8 cellular contexts compared by ENCODE assay signal in the genomic region with DNA sequence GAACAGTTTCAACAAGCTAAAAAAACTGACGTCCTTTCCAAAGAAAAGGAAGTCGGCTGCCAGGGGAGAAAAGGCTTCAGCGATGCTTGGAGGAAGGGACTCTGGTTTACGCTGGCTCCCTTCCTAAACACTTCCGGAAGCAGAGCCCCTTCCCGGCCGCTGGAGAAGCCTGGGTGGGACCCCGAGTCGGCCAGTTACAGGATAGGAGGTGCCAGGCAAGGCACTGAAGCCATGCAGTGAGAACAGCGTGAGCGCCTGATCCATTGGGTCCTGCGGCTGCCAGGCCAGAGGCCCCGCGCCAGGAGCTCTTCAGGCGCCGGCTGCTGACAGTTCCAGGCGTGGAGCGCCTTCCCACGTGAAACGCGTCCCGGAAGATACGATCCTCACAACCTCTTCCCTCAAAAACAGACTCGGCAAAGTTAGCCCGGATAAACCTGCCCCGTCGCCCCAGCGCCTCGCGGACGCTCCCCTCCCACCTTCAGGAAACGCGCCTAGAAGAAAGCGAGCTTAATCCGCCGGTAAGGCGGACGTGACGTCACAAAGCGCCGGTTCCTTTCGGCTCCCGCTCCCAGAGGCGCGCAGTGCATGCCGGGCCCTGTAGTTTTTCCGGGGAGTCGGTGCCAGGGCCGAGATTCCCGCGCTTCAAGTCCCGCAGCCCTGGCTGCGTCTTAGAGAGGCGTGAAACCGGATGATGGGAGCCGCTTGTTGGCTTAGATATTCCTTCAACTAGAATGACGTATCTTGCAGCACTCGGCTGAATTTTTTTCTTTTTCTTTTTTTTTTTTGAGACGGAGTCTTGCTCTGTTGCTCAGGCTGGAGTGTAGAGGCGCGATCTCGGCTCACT. TPM values are rescaled to one million over a fixed set of nuclear protein-coding genes. Genes with fewer than 3 reads are reported as not detected.
A peak's percentile ranks its signal among the peaks of the same experiment; 100 is the strongest.
DNase-seq lines count a peak whose midpoint lies in the region; ATAC-seq and TF ChIP-seq lines count a peak whose summit lies in the region.

A gene with protein sequence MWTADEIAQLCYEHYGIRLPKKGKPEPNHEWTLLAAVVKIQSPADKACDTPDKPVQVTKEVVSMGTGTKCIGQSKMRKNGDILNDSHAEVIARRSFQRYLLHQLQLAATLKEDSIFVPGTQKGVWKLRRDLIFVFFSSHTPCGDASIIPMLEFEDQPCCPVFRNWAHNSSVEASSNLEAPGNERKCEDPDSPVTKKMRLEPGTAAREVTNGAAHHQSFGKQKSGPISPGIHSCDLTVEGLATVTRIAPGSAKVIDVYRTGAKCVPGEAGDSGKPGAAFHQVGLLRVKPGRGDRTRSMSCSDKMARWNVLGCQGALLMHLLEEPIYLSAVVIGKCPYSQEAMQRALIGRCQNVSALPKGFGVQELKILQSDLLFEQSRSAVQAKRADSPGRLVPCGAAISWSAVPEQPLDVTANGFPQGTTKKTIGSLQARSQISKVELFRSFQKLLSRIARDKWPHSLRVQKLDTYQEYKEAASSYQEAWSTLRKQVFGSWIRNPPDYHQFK (minus strand): TSS at position 520 of the 844 bp plus-strand sequence. CDS start 2,482 bp downstream, outside the sequence.

- H3K36me3 ChIP-seq in PC-3 (ENCODE audit: low read depth, low read length), result peaks cover 18% of the 10 kb centered on the region

- CTCF ChIA-PET in PC-3 (lab: Charles Lee), result no interaction called here

- H2AFZ ChIP-seq in PC-3 (ENCODE audit: low read length), result peak within 1 kb of the TSS; percentile 83

- H3K27ac ChIP-seq in PC-3 (ENCODE audit: low read length) (peak within 1 kb of the TSS; percentile 68), epithelial cell of prostate (peak within 1 kb of the TSS; percentile 83)

- H4K20me1 ChIP-seq in PC-3 (ENCODE audit: low read length), result no peaks in the 10 kb centered on the region

- BruUV-seq in PC-3 (replicated peaks; lab: Mats Ljungman, UMichigan), result TSS peak; percentile 78

- H3F3A ChIP-seq in PC-3 (ENCODE audit: low read length, unreplicated experiment), result no peaks in the 10 kb centered on the region

- 0 out of 2 replicates have a peak, but pooled peaks have one; percentile 18 for TF ChIP-seq EP300 in Ishikawa (IDR thresholded peaks at IDR 0.05; ENCODE audit: borderline replicate concordance)

- H3K4me1 ChIP-seq in PC-3 (ENCODE audit: insufficient read depth, low read length), result peaks cover 11% of the 10 kb centered on the region; the same call in 1 of the 2 replicates

- no peaks in the 10 kb centered on the region for H3K27me3 ChIP-seq in PC-3 (ENCODE audit: low read length)

- no peaks in the 10 kb centered on the region for H3K9me2 ChIP-seq in PC-3 (replicated peaks; ENCODE audit: low read length)

- no peak for TF ChIP-seq CTCF in PC-3 (conservative IDR thresholded peaks at IDR 0.05; ENCODE audit: low read depth, low read length)

- peak within 1 kb of the TSS; percentile 97 for H3K9ac ChIP-seq in PC-3 (ENCODE audit: low read length)

- ATAC-seq in GM21576 (IDR thresholded peaks at IDR 0.05; ENCODE audit: unreplicated experiment), result peak; percentile 93
- peak; percentile 94 for ATAC-seq in PC-3

- peak within 1 kb of the TSS; percentile 99 for H3K4me2 ChIP-seq in PC-3 (ENCODE audit: low read length)

- peak; percentile 96 for DNase-seq in DMS114 treated with DMSO at 0.1 percent for 48 hours (lab: John Stamatoyannopoulos, UW; ENCODE audit: unreplicated experiment)
- peak; percentile 96 for DNase-seq in PC-3
- peak; percentile 95 for DNase-seq in activated T-cell treated with anti-CD3 and anti-CD28 coated beads for 48 hours (ENCODE audit: low read depth)
- peak; percentile 92 for DNase-seq in epithelial cell of prostate (ENCODE audit: low read depth, low spot score)
- peak; percentile 98 for DNase-seq in mucosa of gallbladder (ENCODE audit: low spot score)
- DNase-seq in stimulated activated CD8-positive, alpha-beta memory T cell treated with anti-CD3 and anti-CD28 coated beads, Interleukin-4, amount 100 ng/mL, for 4 hours (ENCODE audit: low read depth in 2 of 2, low spot score in 1 of 2), result peak; percentile 92 to 93

- intact Hi-C loops in PC-3 (cut with micrococcal nuclease), result loop anchor here (2.0 to 5.0 kb wide), 3 partner anchors 24 to 161 kb away; a partner anchor contains a TSS

- POLR2A ChIA-PET in PC-3 (lab: Charles Lee; ENCODE audit: unreplicated experiment), result interaction anchor here (0.6 to 1.4 kb wide), 5 partner anchors 9 to 597 kb away, joined by 3 to 9 read pairs (median 6); a partner anchor contains a TSS

- no peaks in the 10 kb centered on the region for H3K9me3 ChIP-seq in PC-3 (ENCODE audit: low read length)

- TF ChIP-seq RAD21 in Ishikawa (IDR thresholded peaks at IDR 0.05; ENCODE audit: low read depth), result no peak

- peak within 1 kb of the TSS; percentile 96 for H3K4me3 ChIP-seq in PC-3 (ENCODE audit: low read length)

- peaks cover 14% of the 10 kb centered on the region for H3K79me2 ChIP-seq in PC-3 (ENCODE audit: low read length)

TF ChIP-seq in Ishikawa, 13 proteins besides CTCF, POLR2A, EP300 and RAD21:
- TF ChIP-seq, protein P1, sequence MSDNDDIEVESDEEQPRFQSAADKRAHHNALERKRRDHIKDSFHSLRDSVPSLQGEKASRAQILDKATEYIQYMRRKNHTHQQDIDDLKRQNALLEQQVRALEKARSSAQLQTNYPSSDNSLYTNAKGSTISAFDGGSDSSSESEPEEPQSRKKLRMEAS (IDR thresholded peaks at IDR 0.05), result peak; percentile 93
- TF ChIP-seq CREB1 (IDR thresholded peaks at IDR 0.05; ENCODE audit: low read depth), result peak; percentile 86
- TF ChIP-seq, protein P2, sequence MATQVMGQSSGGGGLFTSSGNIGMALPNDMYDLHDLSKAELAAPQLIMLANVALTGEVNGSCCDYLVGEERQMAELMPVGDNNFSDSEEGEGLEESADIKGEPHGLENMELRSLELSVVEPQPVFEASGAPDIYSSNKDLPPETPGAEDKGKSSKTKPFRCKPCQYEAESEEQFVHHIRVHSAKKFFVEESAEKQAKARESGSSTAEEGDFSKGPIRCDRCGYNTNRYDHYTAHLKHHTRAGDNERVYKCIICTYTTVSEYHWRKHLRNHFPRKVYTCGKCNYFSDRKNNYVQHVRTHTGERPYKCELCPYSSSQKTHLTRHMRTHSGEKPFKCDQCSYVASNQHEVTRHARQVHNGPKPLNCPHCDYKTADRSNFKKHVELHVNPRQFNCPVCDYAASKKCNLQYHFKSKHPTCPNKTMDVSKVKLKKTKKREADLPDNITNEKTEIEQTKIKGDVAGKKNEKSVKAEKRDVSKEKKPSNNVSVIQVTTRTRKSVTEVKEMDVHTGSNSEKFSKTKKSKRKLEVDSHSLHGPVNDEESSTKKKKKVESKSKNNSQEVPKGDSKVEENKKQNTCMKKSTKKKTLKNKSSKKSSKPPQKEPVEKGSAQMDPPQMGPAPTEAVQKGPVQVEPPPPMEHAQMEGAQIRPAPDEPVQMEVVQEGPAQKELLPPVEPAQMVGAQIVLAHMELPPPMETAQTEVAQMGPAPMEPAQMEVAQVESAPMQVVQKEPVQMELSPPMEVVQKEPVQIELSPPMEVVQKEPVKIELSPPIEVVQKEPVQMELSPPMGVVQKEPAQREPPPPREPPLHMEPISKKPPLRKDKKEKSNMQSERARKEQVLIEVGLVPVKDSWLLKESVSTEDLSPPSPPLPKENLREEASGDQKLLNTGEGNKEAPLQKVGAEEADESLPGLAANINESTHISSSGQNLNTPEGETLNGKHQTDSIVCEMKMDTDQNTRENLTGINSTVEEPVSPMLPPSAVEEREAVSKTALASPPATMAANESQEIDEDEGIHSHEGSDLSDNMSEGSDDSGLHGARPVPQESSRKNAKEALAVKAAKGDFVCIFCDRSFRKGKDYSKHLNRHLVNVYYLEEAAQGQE (IDR thresholded peaks at IDR 0.05; ENCODE audit: low read depth), result no peak
- TF ChIP-seq CEBPB (IDR thresholded peaks at IDR 0.05), result no peak
- peak; percentile 54 for TF ChIP-seq TCF12 (IDR thresholded peaks at IDR 0.05; ENCODE audit: low read depth)
- TF ChIP-seq ZBTB7A (IDR thresholded peaks at IDR 0.05; ENCODE audit: low read depth), result no peak
- TF ChIP-seq TEAD4 (IDR thresholded peaks at IDR 0.05), result no peak; the same call in 1 of the 2 replicates
- peak; percentile 40 for TF ChIP-seq YY1 (IDR thresholded peaks at IDR 0.05; ENCODE audit: low read depth)
- TF ChIP-seq, protein P3, sequence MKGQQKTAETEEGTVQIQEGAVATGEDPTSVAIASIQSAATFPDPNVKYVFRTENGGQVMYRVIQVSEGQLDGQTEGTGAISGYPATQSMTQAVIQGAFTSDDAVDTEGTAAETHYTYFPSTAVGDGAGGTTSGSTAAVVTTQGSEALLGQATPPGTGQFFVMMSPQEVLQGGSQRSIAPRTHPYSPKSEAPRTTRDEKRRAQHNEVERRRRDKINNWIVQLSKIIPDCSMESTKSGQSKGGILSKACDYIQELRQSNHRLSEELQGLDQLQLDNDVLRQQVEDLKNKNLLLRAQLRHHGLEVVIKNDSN (IDR thresholded peaks at IDR 0.05), result peak; percentile 45; the same call in 1 of the 2 replicates
- TF ChIP-seq TAF1 (IDR thresholded peaks at IDR 0.05; ENCODE audit: low read depth), result peak; percentile 72; the same call in 1 of the 2 replicates
- TF ChIP-seq FOXM1 (IDR thresholded peaks at IDR 0.05; ENCODE audit: borderline replicate concordance, low read depth), result peak; percentile 20; the same call in 1 of the 2 replicates
- TF ChIP-seq NFIC (IDR thresholded peaks at IDR 0.05), result peak; percentile 41; the same call in 1 of the 2 replicates
- TF ChIP-seq EGR1 (IDR thresholded peaks at IDR 0.05), result no peak

RNA-seq across cellular contexts. Expression of the gene that starts here (rescaled TPM):
- 42.8 and 60.1 TPM in 2 replicates for total RNA-seq in PC-3 (2014; rRNA removed)
- 57.2 TPM for total RNA-seq in mucosa of gallbladder

Comparison
In these comparisons a context has a peak if more than half of its experiments do, and no peak if none do; other contexts are left out.
1. Peak in every context shown above with its lines: DNase-seq, ATAC-seq, H3K4me3 ChIP-seq and H3K27ac ChIP-seq.